Comparison of ENCODE assay signal across 16 cellular contexts in the genomic region with DNA sequence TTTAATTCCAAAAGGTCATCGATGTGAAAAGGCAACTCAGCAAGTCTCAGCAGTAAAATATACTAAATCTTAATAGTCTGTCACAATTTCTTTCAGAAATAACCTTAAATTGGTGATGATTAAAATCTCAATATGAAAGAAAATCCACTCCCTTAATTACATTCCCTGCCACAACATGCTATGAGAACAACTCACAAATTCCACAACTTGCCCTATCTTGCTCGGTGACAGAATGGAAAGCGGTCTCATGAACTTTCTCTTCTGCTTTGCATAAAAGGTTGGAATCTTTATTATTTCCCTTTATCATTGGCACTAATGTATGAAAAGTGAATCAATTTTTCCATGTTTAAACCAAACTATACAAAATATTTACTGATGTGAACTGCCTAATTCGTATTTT.
DNase-seq lines count a peak whose midpoint lies in the region; ATAC-seq, FAIRE-seq and TF ChIP-seq lines count a peak whose summit lies in the region.
"Had no signal": no experiment of that assay in that cellular context is flagged by ENCODE, and none has a peak within 500 bp of the region (broad histone marks: within the 10 kb centered on the region; RNA-seq: fewer than 3 reads in every experiment).

No MANE protein-coding gene starts in this region.

- TF ChIP-seq CTCF in bronchial epithelial cell (IDR thresholded peaks at IDR 0.05; ENCODE audit: insufficient read depth, low read length, severe bottlenecking) (no peak), keratinocyte (optimal IDR thresholded peaks at IDR 0.05 in 1 of 3, IDR thresholded peaks at IDR 0.05 in 1 of 3, conservative IDR thresholded peaks at IDR 0.05 in 1 of 3; ENCODE audit: extremely low read depth in 1 of 3, insufficient read depth in 2 of 3, low read length in 3 of 3) (no peak)

- H2AFZ ChIP-seq in keratinocyte (ENCODE audit: control insufficient read depth, low read length) = peak overlapping the region; percentile 55
- H2AFZ ChIP-seq: GM23248 had no signal

- no peak for ATAC-seq in GM19324 (IDR thresholded peaks at IDR 0.05; ENCODE audit: low FRiP score, unreplicated experiment)
- ATAC-seq: GM12878, HCT116 had no signal

- DNase-seq in HPDE6-E6E7 (ENCODE audit: extremely low spot score) = peak; percentile 17
- DNase-seq in bronchial epithelial cell (ENCODE audit: low read depth) = peak; percentile 89
- DNase-seq in keratinocyte (ENCODE audit: low read depth, low spot score) = peak; percentile 52
- DNase-seq in substantia nigra (lab: John Stamatoyannopoulos, UW) = no peak
- no peak for DNase-seq in anterior cingulate cortex (lab: John Stamatoyannopoulos, UW)
- DNase-seq: ACHN; CD4-positive, CD25-positive, alpha-beta regulatory T cell; DMS 273 treated with DMSO at 0.1 percent for 48 hours; GM23248 had no signal

- peak overlapping the region; percentile 25 for H3K9ac ChIP-seq in keratinocyte (ENCODE audit: control insufficient read depth, extremely low read depth, insufficient read depth, low read length)
- H3K9ac ChIP-seq: BLaER1 treated with 17β-estradiol and CSF1 and Interleukin-3, amounts not matched to agents 10 nM and 100 nM; GM23248 had no signal

- H3K27ac ChIP-seq in keratinocyte (ENCODE audit: control insufficient read depth, insufficient read depth, low read length) = peak overlapping the region; percentile 42
- peak overlapping the region; percentile 23 for H3K27ac ChIP-seq in urinary bladder (ENCODE audit: low read depth)
- no peak overlapping the region for H3K27ac ChIP-seq in substantia nigra (ENCODE audit: low read depth, low read length, poor library complexity, severe bottlenecking)
- H3K27ac ChIP-seq: BLaER1 treated with 17β-estradiol and CSF1 and Interleukin-3, amounts not matched to agents 10 nM and 100 nM; GM23248 had no signal

- 83% methylated on average over 4 of the region's 4 CpGs for WGBS in urinary bladder

- H3K36me3 ChIP-seq in bronchial epithelial cell (ENCODE audit: control insufficient read depth, insufficient read depth, low read length) (no peaks in the 10 kb centered on the region), keratinocyte (ENCODE audit: control insufficient read depth in 2 of 2, extremely low read depth in 1 of 2, insufficient read depth in 2 of 2, low read length in 2 of 2) (no peaks in the 10 kb centered on the region), urinary bladder (ENCODE audit: insufficient read depth) (no peaks in the 10 kb centered on the region)
- H3K36me3 ChIP-seq: BLaER1 treated with 17β-estradiol and CSF1 and Interleukin-3, amounts not matched to agents 10 nM and 100 nM had no signal

- dilution Hi-C loops in keratinocyte (cut with MboI; ENCODE audit: extremely low pct_ligation_motif_present, low sequenced_read_pairs) = no loop called here

- no peaks in the 10 kb centered on the region for H3K79me2 ChIP-seq in keratinocyte (ENCODE audit: control insufficient read depth, insufficient read depth, low read length)

- H3K4me2 ChIP-seq in keratinocyte (ENCODE audit: control insufficient read depth, extremely low read depth, insufficient read depth, low read depth, low read length) = peak overlapping the region; percentile 67
- H3K4me2 ChIP-seq: BLaER1 treated with 17β-estradiol and CSF1 and Interleukin-3, amounts not matched to agents 10 nM and 100 nM had no signal

- H3K9me3 ChIP-seq in keratinocyte (ENCODE audit: control insufficient read depth, low read depth, low read length) = no peaks in the 10 kb centered on the region
- H3K9me3 ChIP-seq: BLaER1 treated with 17β-estradiol and CSF1 and Interleukin-3, amounts not matched to agents 10 nM and 100 nM had no signal

- H3K9me1 ChIP-seq in keratinocyte (ENCODE audit: control insufficient read depth, extremely low read depth, insufficient read depth, low read length) = no peaks in the 10 kb centered on the region

- H3K4me1 ChIP-seq in keratinocyte (ENCODE audit: control insufficient read depth, extremely low read depth, insufficient read depth, low read length) (peaks cover 19% of the 10 kb centered on the region), urinary bladder (ENCODE audit: insufficient read depth) (no peaks in the 10 kb centered on the region)
- H3K4me1 ChIP-seq: BLaER1 treated with 17β-estradiol and CSF1 and Interleukin-3, amounts not matched to agents 10 nM and 100 nM had no signal

- H3K27me3 ChIP-seq in bronchial epithelial cell (ENCODE audit: control insufficient read depth, insufficient read depth, low read length) (no peaks in the 10 kb centered on the region), keratinocyte (ENCODE audit: control insufficient read depth, extremely low read depth, insufficient read depth, low read length) (no peaks in the 10 kb centered on the region)
- H3K27me3 ChIP-seq: BLaER1 treated with 17β-estradiol and CSF1 and Interleukin-3, amounts not matched to agents 10 nM and 100 nM had no signal

- H3K4me3 ChIP-seq in bronchial epithelial cell (ENCODE audit: low read depth, low read length) (no peak overlapping the region), keratinocyte (ENCODE audit: control insufficient read depth in 2 of 3, extremely low read depth in 1 of 3, insufficient read depth in 2 of 3, low read depth in 1 of 3, low read length in 3 of 3) (peak overlapping the region in 2 of 3 experiments; percentile 4 to 29), urinary bladder (ENCODE audit: low read depth, low read length) (no peak overlapping the region)
- H3K4me3 ChIP-seq: BLaER1 treated with 17β-estradiol and CSF1 and Interleukin-3, amounts not matched to agents 10 nM and 100 nM; GM12878; GM23248 had no signal

- FAIRE-seq in bronchial epithelial cell (lab: Jason Lieb, UNC) (no peak), keratinocyte (lab: Jason Lieb, UNC) (peak; percentile 87)
- FAIRE-seq: GM12878, GM18507, H54 had no signal

- H4K20me1 ChIP-seq in keratinocyte (ENCODE audit: control insufficient read depth, extremely low read depth, insufficient read depth, low read length) = no peaks in the 10 kb centered on the region
- H4K20me1 ChIP-seq: BLaER1 treated with 17β-estradiol and CSF1 and Interleukin-3, amounts not matched to agents 10 nM and 100 nM had no signal

Comparison
In these comparisons a context has a peak if more than half of its experiments do, and no peak if none do; other contexts are left out.
1. DNase-seq: peak in HPDE6-E6E7 (single experiment), bronchial epithelial cell (single experiment) and keratinocyte (single experiment); none in substantia nigra (0 of 49) and anterior cingulate cortex (0 of 58).
2. H3K4me3 ChIP-seq: peak in keratinocyte (2 of 3); none in bronchial epithelial cell (single experiment) and urinary bladder (single experiment).